ENCODE assay signal across 1 cellular context in the genomic region with DNA sequence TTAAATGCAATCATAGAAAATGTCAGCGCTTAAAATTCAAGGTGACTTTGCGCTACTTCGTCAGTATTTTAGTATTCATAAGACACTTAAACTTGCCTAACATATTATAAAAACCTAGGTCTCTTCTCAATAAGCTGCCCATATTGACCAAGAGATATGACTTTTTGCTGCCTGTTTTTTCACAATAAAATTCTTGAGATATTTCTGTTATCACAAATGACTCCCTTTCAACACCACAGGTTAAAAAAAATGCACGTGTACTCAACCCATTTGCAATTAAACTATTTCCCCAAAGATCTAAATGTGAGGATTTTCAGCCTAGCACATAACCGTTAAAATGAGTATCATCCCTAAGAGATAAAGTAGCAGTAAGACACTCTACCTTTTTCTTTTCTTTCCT.
TF ChIP-seq lines count a peak whose summit lies in the region.

No MANE protein-coding gene starts in this region.

TF ChIP-seq in HepG2, 621 proteins besides CTCF, POLR2A, EP300 and RAD21 (continued from another document):
- TF ChIP-seq ZHX2 (IDR thresholded peaks at IDR 0.05; ENCODE audit: low read depth) (no peak), ZHX2 (CRISPR knock-in tag; IDR thresholded peaks at IDR 0.05; ENCODE audit: borderline replicate concordance) (no peak), DZIP1 (CRISPR knock-in tag; IDR thresholded peaks at IDR 0.05) (no peak), E2F1 (CRISPR knock-in tag; IDR thresholded peaks at IDR 0.05) (no peak), RNF219 (CRISPR knock-in tag; IDR thresholded peaks at IDR 0.05) (no peak), ZHX1 (CRISPR knock-in tag; IDR thresholded peaks at IDR 0.05; ENCODE audit: low read depth) (no peak), HOXA9 (CRISPR knock-in tag; IDR thresholded peaks at IDR 0.05; ENCODE audit: borderline replicate concordance) (no peak), CBX5 (CRISPR knock-in tag; IDR thresholded peaks at IDR 0.05; ENCODE audit: borderline replicate concordance) (no peak), RELA (CRISPR knock-in tag; IDR thresholded peaks at IDR 0.05) (no peak), ZFX (CRISPR knock-in tag; IDR thresholded peaks at IDR 0.05; ENCODE audit: low read depth) (no peak)
- TF ChIP-seq, protein P1, sequence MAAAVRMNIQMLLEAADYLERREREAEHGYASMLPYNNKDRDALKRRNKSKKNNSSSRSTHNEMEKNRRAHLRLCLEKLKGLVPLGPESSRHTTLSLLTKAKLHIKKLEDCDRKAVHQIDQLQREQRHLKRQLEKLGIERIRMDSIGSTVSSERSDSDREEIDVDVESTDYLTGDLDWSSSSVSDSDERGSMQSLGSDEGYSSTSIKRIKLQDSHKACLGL (CRISPR knock-in tag; IDR thresholded peaks at IDR 0.05) = no peak
